ENCODE assay signal across 2 cellular contexts in the genomic region with DNA sequence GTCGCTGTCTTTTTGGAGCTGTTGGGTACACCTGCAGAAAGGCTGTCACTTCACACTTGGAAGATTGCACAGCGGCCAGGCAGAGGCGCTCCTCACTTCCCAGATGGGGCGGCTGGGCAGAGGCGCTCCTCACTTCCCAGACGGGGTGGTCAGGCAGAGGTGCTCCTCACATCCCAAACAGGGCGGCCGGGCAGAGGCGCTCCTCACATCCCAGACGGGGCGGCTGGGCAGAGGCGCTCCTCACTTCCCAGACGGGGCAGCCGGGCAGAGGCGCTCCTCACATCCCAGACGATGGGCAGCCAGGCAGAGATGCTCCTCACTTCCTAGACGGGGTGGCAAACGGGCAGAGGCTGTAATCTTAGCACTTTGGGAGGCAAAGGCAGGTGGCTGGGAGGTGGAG.
A peak's percentile ranks its signal among the peaks of the same experiment; 100 is the strongest.
TF ChIP-seq lines count a peak whose summit lies in the region.

No MANE protein-coding gene starts in this region.

TF ChIP-seq in HEK293, 187 proteins besides CTCF, POLR2A, EP300 and RAD21:
- TF ChIP-seq ZNF202 (tag by site-specific recombination; IDR thresholded peaks at IDR 0.05; ENCODE audit: borderline replicate concordance), result peak; percentile 21; the same call in 1 of the 2 replicates

TF ChIP-seq in K562, 482 proteins besides CTCF, POLR2A, EP300 and RAD21:
- TF ChIP-seq, protein P1, sequence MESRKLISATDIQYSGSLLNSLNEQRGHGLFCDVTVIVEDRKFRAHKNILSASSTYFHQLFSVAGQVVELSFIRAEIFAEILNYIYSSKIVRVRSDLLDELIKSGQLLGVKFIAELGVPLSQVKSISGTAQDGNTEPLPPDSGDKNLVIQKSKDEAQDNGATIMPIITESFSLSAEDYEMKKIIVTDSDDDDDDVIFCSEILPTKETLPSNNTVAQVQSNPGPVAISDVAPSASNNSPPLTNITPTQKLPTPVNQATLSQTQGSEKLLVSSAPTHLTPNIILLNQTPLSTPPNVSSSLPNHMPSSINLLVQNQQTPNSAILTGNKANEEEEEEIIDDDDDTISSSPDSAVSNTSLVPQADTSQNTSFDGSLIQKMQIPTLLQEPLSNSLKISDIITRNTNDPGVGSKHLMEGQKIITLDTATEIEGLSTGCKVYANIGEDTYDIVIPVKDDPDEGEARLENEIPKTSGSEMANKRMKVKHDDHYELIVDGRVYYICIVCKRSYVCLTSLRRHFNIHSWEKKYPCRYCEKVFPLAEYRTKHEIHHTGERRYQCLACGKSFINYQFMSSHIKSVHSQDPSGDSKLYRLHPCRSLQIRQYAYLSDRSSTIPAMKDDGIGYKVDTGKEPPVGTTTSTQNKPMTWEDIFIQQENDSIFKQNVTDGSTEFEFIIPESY (CRISPR knock-in tag; IDR thresholded peaks at IDR 0.05), result peak; percentile 78
TF ChIP-seq in K562: peak in this region for 1; not testable (repeated sequence) for 481.
